Comparison of ENCODE assay signal across 13 cellular contexts in genomic region chr4:135277980-135278315, GRCh38.
A peak's percentile ranks its signal among the peaks of the same experiment; 100 is the strongest.
DNase-seq lines count a peak whose midpoint lies in the region; ATAC-seq and TF ChIP-seq lines count a peak whose summit lies in the region.
"Had no signal": no experiment of that assay in that cellular context is flagged by ENCODE, and none has a peak within 500 bp of the region (broad histone marks: within the 10 kb centered on the region; RNA-seq: fewer than 3 reads in every experiment).

No MANE protein-coding gene starts in this region.

- TF ChIP-seq CTCF in WTC11 (IDR thresholded peaks at IDR 0.05): no peak

- no peak overlapping the region for H3K4me3 Mint-ChIP-seq in WTC11

- peaks cover 4% of the 10 kb centered on the region for H3K4me1 Mint-ChIP-seq in WTC11

- no peaks in the 10 kb centered on the region for H3K36me3 Mint-ChIP-seq in WTC11

- no peaks in the 10 kb centered on the region for H3K9me3 Mint-ChIP-seq in WTC11

- CTCF ChIA-PET in WTC11 (lab: Charles Lee): no interaction called here

- H3K27ac Mint-ChIP-seq in WTC11: no peak overlapping the region

- ATAC-seq in WTC11 (peak; percentile 43), HG03175 (IDR thresholded peaks at IDR 0.05; ENCODE audit: unreplicated experiment) (no peak), GM18907 (IDR thresholded peaks at IDR 0.05; ENCODE audit: unreplicated experiment) (no peak)

- DNase-seq in NCI-H524 (lab: John Stamatoyannopoulos, UW) (peak; percentile 4 to 51), WTC11 (ENCODE audit: low spot score) (no peak), myocyte (ENCODE audit: low read depth) (peak; percentile 18), DMS79 (lab: John Stamatoyannopoulos, UW) (no peak), NOMO-1 treated with DMSO at 0.1 percent for 48 hours (lab: John Stamatoyannopoulos, UW; ENCODE audit: unreplicated experiment) (no peak)
- DNase-seq: C1 segment of cervical spinal cord, DMS153, GM23248, NCI-H1092, NCI-H774, SHP77 had no signal

- POLR2A ChIA-PET in WTC11 (lab: Charles Lee): no interaction called here

- H3K27me3 Mint-ChIP-seq in WTC11 (ENCODE audit: low read depth): no peaks in the 10 kb centered on the region

TF ChIP-seq in WTC11, 78 proteins besides CTCF, POLR2A, EP300 and RAD21 (continues in another document):
- TF ChIP-seq MLX (CRISPR knock-in tag; IDR thresholded peaks at IDR 0.05) (no peak), MYBL2 (CRISPR knock-in tag; IDR thresholded peaks at IDR 0.05) (no peak), PRDM15 (CRISPR knock-in tag; IDR thresholded peaks at IDR 0.05) (no peak), NR3C1 (CRISPR knock-in tag; conservative IDR thresholded peaks at IDR 0.05; ENCODE audit: low read depth) (no peak), ZBTB43 (CRISPR knock-in tag; IDR thresholded peaks at IDR 0.05) (no peak), CBFB (CRISPR knock-in tag; IDR thresholded peaks at IDR 0.05; ENCODE audit: low read depth) (no peak), ZSCAN18 (CRISPR knock-in tag; IDR thresholded peaks at IDR 0.05) (no peak), ZMAT4 (CRISPR knock-in tag; IDR thresholded peaks at IDR 0.05) (no peak), STAT6 (CRISPR knock-in tag; conservative IDR thresholded peaks at IDR 0.05; ENCODE audit: low read depth) (no peak), MXD4 (CRISPR knock-in tag; IDR thresholded peaks at IDR 0.05; ENCODE audit: borderline replicate concordance) (no peak), TEAD1 (CRISPR knock-in tag; IDR thresholded peaks at IDR 0.05) (no peak), KAT7 (CRISPR knock-in tag; IDR thresholded peaks at IDR 0.05; ENCODE audit: borderline replicate concordance) (no peak), ATF6 (CRISPR knock-in tag; IDR thresholded peaks at IDR 0.05) (no peak), ZNF281 (CRISPR knock-in tag; IDR thresholded peaks at IDR 0.05) (no peak)

Comparison
In these comparisons a context has a peak if more than half of its experiments do, and no peak if none do; other contexts are left out.
1. DNase-seq: peak in NCI-H524 (2 of 2) and myocyte (single experiment); none in WTC11 (single experiment), DMS79 (single experiment) and NOMO-1 treated with DMSO at 0.1 percent for 48 hours (single experiment).